In the genomic region with DNA sequence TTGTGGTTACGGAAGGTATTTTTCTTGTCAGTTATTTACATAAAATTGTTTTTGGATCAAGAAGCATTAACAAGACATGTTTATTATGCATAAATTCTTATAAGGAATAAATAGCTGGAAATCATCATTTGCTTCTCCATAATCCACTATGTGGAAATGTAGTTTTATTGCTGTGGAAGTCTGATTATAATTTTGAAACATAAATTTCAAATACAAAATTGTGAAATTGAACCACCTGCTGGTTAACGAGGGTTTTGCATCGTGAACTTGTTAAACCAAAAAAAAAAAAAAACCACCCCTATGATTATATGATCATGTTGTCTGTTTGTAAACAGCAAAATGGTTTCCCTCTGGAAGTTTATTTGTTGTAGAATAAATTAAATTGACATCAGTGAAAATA, we compare ENCODE assay signal across 8 cellular contexts. TPM values are rescaled to one million over a fixed set of nuclear protein-coding genes. Genes with fewer than 3 reads are reported as not detected.
DNase-seq lines count a peak whose midpoint lies in the region; ATAC-seq and TF ChIP-seq lines count a peak whose summit lies in the region.

No MANE protein-coding gene starts in this region.

- no CpG with 5 or more reads among the region's 3 CpGs for WGBS in neuronal stem cell (ENCODE audit: extremely low coverage in 2 of 2, insufficient read length in 2 of 2, insufficient replicate concordance in 1 of 2), 2 donors

- no peak overlapping the region for H4K8ac ChIP-seq in neuronal stem cell (ENCODE audit: low read depth, low read length)

- no peak overlapping the region for H3K14ac ChIP-seq in neuronal stem cell (ENCODE audit: low read length)

- H3K27me3 Mint-ChIP-seq in activated T-helper 2 cell treated with anti-CD3 and anti-CD28 coated beads, Interferon-gamma antibody, Interleukin-2, Interleukin-4, amounts not matched to agents 10 μg/mL and 5 μg/mL and 100 μg/mL, durations not matched to agents 14 hours and 24 hours and 36 hours (ENCODE audit: low read depth): no peaks in the 10 kb centered on the region

- H2BK120ac ChIP-seq in neuronal stem cell (ENCODE audit: low read depth, low read length): no peak overlapping the region

- H3K23ac ChIP-seq in neuronal stem cell (ENCODE audit: low read depth, low read length, poor library complexity): no peak overlapping the region

- no peaks in the 10 kb centered on the region for H3K9me3 ChIP-seq in neuronal stem cell (replicated peaks in 1 of 2; ENCODE audit: control insufficient read depth in 2 of 2, insufficient read depth in 1 of 2, low read depth in 1 of 2, low read length in 2 of 2)

- no peaks in the 10 kb centered on the region for H3K4me1 ChIP-seq in neuronal stem cell (ENCODE audit: control insufficient read depth in 2 of 2, insufficient read depth in 1 of 2, low read depth in 1 of 2, low read length in 2 of 2)

- no peak overlapping the region for H2AFZ ChIP-seq in neuronal stem cell (ENCODE audit: low read length)

- no peaks in the 10 kb centered on the region for H3K4me1 Mint-ChIP-seq in activated T-helper 2 cell treated with anti-CD3 and anti-CD28 coated beads, Interferon-gamma antibody, Interleukin-2, Interleukin-4, amounts not matched to agents 10 μg/mL and 5 μg/mL and 100 μg/mL, durations not matched to agents 14 hours and 24 hours and 36 hours (ENCODE audit: low read depth)

- intact Hi-C loops in activated T-helper 2 cell treated with anti-CD3 and anti-CD28 coated beads, Interferon-gamma antibody, Interleukin-2, Interleukin-4, amounts not matched to agents 10 μg/mL and 5 μg/mL and 100 μg/mL, durations not matched to agents 14 hours and 24 hours and 36 hours (cut with micrococcal nuclease): loop anchor here (1.0 kb wide), 1 partner anchor 297 kb away; no protein-coding TSS in a partner anchor

- H3K27ac ChIP-seq in neuronal stem cell (replicated peaks; ENCODE audit: low read length): no peak overlapping the region

- H2BK15ac ChIP-seq in neuronal stem cell (ENCODE audit: low read length): no peak overlapping the region

- no peaks in the 10 kb centered on the region for H3K9me3 Mint-ChIP-seq in activated T-helper 2 cell treated with anti-CD3 and anti-CD28 coated beads, Interferon-gamma antibody, Interleukin-2, Interleukin-4, amounts not matched to agents 10 μg/mL and 5 μg/mL and 100 μg/mL, durations not matched to agents 14 hours and 24 hours and 36 hours

- no peak for ATAC-seq in HG02571 (IDR thresholded peaks at IDR 0.05; ENCODE audit: unreplicated experiment)

- DNase-seq in NCI-H2227 (lab: John Stamatoyannopoulos, UW; ENCODE audit: unreplicated experiment) (peak; percentile 4), NCI-H2227 treated with DMSO at 0.1 percent for 48 hours (lab: John Stamatoyannopoulos, UW) (no peak), NAMALWA (ENCODE audit: low spot score) (peak; percentile 48), epithelial cell of proximal tubule (ENCODE audit: low read depth) (no peak), retinal pigment epithelial cell (ENCODE audit: low read depth) (no peak), neuronal stem cell (ENCODE audit: low spot score) (no peak)
- no peak for DNase-seq in activated T-helper 2 cell treated with anti-CD3 and anti-CD28 coated beads, Interferon-gamma antibody, Interleukin-2, Interleukin-4, amounts not matched to agents 10 μg/mL and 5 μg/mL and 100 μg/mL, durations not matched to agents 14 hours and 24 hours and 36 hours (ENCODE audit: low spot score)

- no peaks in the 10 kb centered on the region for H3K27me3 ChIP-seq in neuronal stem cell (ENCODE audit: control insufficient read depth in 3 of 3, insufficient read depth in 3 of 3, low read depth in 1 of 3, low read length in 3 of 3)

- H3K27ac Mint-ChIP-seq in activated T-helper 2 cell treated with anti-CD3 and anti-CD28 coated beads, Interferon-gamma antibody, Interleukin-2, Interleukin-4, amounts not matched to agents 10 μg/mL and 5 μg/mL and 100 μg/mL, durations not matched to agents 14 hours and 24 hours and 36 hours: no peak overlapping the region

- H2AK5ac ChIP-seq in neuronal stem cell (ENCODE audit: low read depth, low read length): no peak overlapping the region

- TF ChIP-seq CTCF in epithelial cell of proximal tubule (conservative IDR thresholded peaks at IDR 0.05; ENCODE audit: low read depth, low read length): peak; percentile 54
- peak; percentile 55 for TF ChIP-seq CTCF in retinal pigment epithelial cell (conservative IDR thresholded peaks at IDR 0.05; ENCODE audit: low read depth, low read length)

- H2BK5ac ChIP-seq in neuronal stem cell (ENCODE audit: low read length): no peak overlapping the region

- no peak overlapping the region for H3K4me3 ChIP-seq in epithelial cell of proximal tubule (ENCODE audit: low read depth, low read length)
- no peak overlapping the region for H3K4me3 ChIP-seq in retinal pigment epithelial cell (ENCODE audit: low read length)
- no peak overlapping the region for H3K4me3 ChIP-seq in neuronal stem cell (ENCODE audit: low read length in 2 of 2)

- no peak overlapping the region for H2BK12ac ChIP-seq in neuronal stem cell (ENCODE audit: low read length)

- H3K18ac ChIP-seq in neuronal stem cell (ENCODE audit: low read length): no peak overlapping the region

- no peak overlapping the region for H3K9ac ChIP-seq in neuronal stem cell (ENCODE audit: low read depth, low read length, poor library complexity)

- no peak overlapping the region for H3K4me2 ChIP-seq in neuronal stem cell (ENCODE audit: insufficient read depth, low read length, poor library complexity, severe bottlenecking)

- H4K91ac ChIP-seq in neuronal stem cell (ENCODE audit: low read depth, low read length, poor library complexity): no peak overlapping the region

- H3K79me1 ChIP-seq in neuronal stem cell (ENCODE audit: low read depth, low read length): no peaks in the 10 kb centered on the region

- no peak overlapping the region for H3K4ac ChIP-seq in neuronal stem cell (ENCODE audit: low read length)

- H3K36me3 ChIP-seq in neuronal stem cell (replicated peaks in 1 of 2; ENCODE audit: control insufficient read depth in 2 of 2, insufficient read depth in 2 of 2, low read length in 2 of 2): peaks cover 12 to 61% of the 10 kb centered on the region in 2 donors

- peaks cover 39% of the 10 kb centered on the region for H3K36me3 Mint-ChIP-seq in activated T-helper 2 cell treated with anti-CD3 and anti-CD28 coated beads, Interferon-gamma antibody, Interleukin-2, Interleukin-4, amounts not matched to agents 10 μg/mL and 5 μg/mL and 100 μg/mL, durations not matched to agents 14 hours and 24 hours and 36 hours (ENCODE audit: low read depth)

- H3K4me3 Mint-ChIP-seq in activated T-helper 2 cell treated with anti-CD3 and anti-CD28 coated beads, Interferon-gamma antibody, Interleukin-2, Interleukin-4, amounts not matched to agents 10 μg/mL and 5 μg/mL and 100 μg/mL, durations not matched to agents 14 hours and 24 hours and 36 hours (ENCODE audit: low read depth): no peak overlapping the region

RNA-seq across cellular contexts. Expression of a gene that starts 25.9 kb away (rescaled TPM):
- total RNA-seq in epithelial cell of proximal tubule: 9.3 and 14.5 TPM in 2 replicates
- 14.3 TPM for polyA plus RNA-seq in neuronal stem cell (2013, experiment 1 of 2)
- 14.2 TPM for polyA plus RNA-seq in neuronal stem cell (2013, experiment 2 of 2)
- 18.6 and 19.5 TPM in 2 replicates for total RNA-seq in activated T-helper 2 cell treated with anti-CD3 and anti-CD28 coated beads, Interferon-gamma antibody, Interleukin-2, Interleukin-4, amounts not matched to agents 10 μg/mL and 5 μg/mL and 100 μg/mL, durations not matched to agents 14 hours and 24 hours and 36 hours

RNA-seq across cellular contexts. Expression of a gene that starts 35.8 kb away (rescaled TPM):
- total RNA-seq in epithelial cell of proximal tubule: 16.0 and 17.0 TPM in 2 replicates
- polyA plus RNA-seq in neuronal stem cell (2013, experiment 1 of 2): 17.4 TPM
- 19.7 TPM for polyA plus RNA-seq in neuronal stem cell (2013, experiment 2 of 2)
- total RNA-seq in activated T-helper 2 cell treated with anti-CD3 and anti-CD28 coated beads, Interferon-gamma antibody, Interleukin-2, Interleukin-4, amounts not matched to agents 10 μg/mL and 5 μg/mL and 100 μg/mL, durations not matched to agents 14 hours and 24 hours and 36 hours: 20.9 and 21.0 TPM in 2 replicates

Comparison
In these comparisons a context has a peak if more than half of its experiments do, and no peak if none do; other contexts are left out.
1. DNase-seq: peak in NCI-H2227 (single experiment) and NAMALWA (single experiment); none in NCI-H2227 treated with DMSO at 0.1 percent for 48 hours (single experiment), epithelial cell of proximal tubule (single experiment), retinal pigment epithelial cell (single experiment), neuronal stem cell (single experiment) and activated T-helper 2 cell treated with anti-CD3 and anti-CD28 coated beads, Interferon-gamma antibody, Interleukin-2, Interleukin-4, amounts not matched to agents 10 μg/mL and 5 μg/mL and 100 μg/mL, durations not matched to agents 14 hours and 24 hours and 36 hours (single experiment).